ENCODE assay signal across 1 cellular context in the genomic region with DNA sequence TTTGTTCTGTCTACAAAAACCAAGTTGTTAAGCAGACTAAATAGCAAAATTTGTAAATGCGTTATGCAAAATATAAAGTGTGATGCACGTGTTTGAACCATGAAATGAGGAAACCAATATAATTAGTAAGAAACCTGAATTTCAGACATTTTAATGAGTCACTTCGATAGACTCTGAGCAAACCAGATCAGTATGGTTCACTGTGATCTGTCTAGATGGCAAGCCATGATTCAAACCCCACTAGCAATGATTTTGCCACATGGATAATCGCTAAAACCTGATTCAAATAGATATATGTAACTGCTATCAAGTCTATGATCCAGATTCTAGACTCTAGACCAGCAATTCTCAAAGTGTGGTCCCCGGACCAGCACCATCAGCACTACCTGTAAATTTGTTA.
TF ChIP-seq lines count a peak whose summit lies in the region.

No MANE protein-coding gene starts in this region.

TF ChIP-seq in K562, 482 proteins besides CTCF, POLR2A, EP300 and RAD21:
- no peak for TF ChIP-seq ZNF644 (tag; IDR thresholded peaks at IDR 0.05; ENCODE audit: low read depth)
- TF ChIP-seq POLR2H (tag; IDR thresholded peaks at IDR 0.05; ENCODE audit: low read depth) = 0 out of 2 replicates have a peak, but pooled peaks have one; percentile 13
- 0 out of 4 replicates have a peak, but pooled peaks of 1 of the 2 experiments have one; percentile 17 for TF ChIP-seq FOXA3 (CRISPR knock-in tag; conservative IDR thresholded peaks at IDR 0.05 in 1 of 2, IDR thresholded peaks at IDR 0.05 in 1 of 2)
- TF ChIP-seq RBM25 (IDR thresholded peaks at IDR 0.05; ENCODE audit: low read depth, low read length, severe bottlenecking) = no peak
- no peak for TF ChIP-seq NR2F6 (CRISPR knock-in tag; IDR thresholded peaks at IDR 0.05)
